ENCODE assay signal across 8 cellular contexts in genomic region chr12:133130038-133130807, GRCh38. TPM values are rescaled to one million over a fixed set of nuclear protein-coding genes. Genes with fewer than 3 reads are reported as not detected.
DNase-seq lines count a peak whose midpoint lies in the region; ATAC-seq and TF ChIP-seq lines count a peak whose summit lies in the region.

ZNF10 (plus strand) TSS chr12:133130627; CDS start chr12:133144493, 13,866 bp downstream.
ZNF891 (minus strand) TSS chr12:133130274; CDS start chr12:133121918, 8,356 bp downstream.

- H2AFZ ChIP-seq in fibroblast of lung (ENCODE audit: low read length), result peak within 1 kb of the TSS; percentile 96

- H3K4me3 Mint-ChIP-seq in naive thymus-derived CD4-positive, alpha-beta T cell, result peak within 1 kb of the TSS; percentile 90 to 99 (median 94)
- peak within 1 kb of the TSS; percentile 98 for H3K4me3 Mint-ChIP-seq in stimulated activated memory B cell treated with anti-CD40 and anti-IgM and Interleukin-4, amounts not matched to agents 10 μg/mL and 1 μg/mL and 100 μg/mL, for 72 hours

- H3K4me3 ChIP-seq in Peyer's patch, result peak within 1 kb of the TSS; percentile 77 to 96 (median 82)
- peak within 1 kb of the TSS; percentile 59 to 96 (median 80) for H3K4me3 ChIP-seq in fibroblast of lung (replicated peaks in 1 of 4; ENCODE audit: control extremely low read depth in 1 of 4, insufficient read depth in 1 of 4, low read depth in 3 of 4, low read length in 4 of 4)
- peak within 1 kb of the TSS; percentile 62 for H3K4me3 ChIP-seq in naive thymus-derived CD4-positive, alpha-beta T cell (ENCODE audit: low read length)

- ATAC-seq in GM21717 (IDR thresholded peaks at IDR 0.05; ENCODE audit: unreplicated experiment), result peak; percentile 88
- ATAC-seq in naive thymus-derived CD4-positive, alpha-beta T cell, result peak; percentile 93
- peak; percentile 97 for ATAC-seq in stimulated activated memory B cell treated with anti-CD40 and anti-IgM and Interleukin-4, amounts not matched to agents 10 μg/mL and 1 μg/mL and 100 μg/mL, for 72 hours

- POLR2A ChIA-PET in naive thymus-derived CD4-positive, alpha-beta T cell (lab: Charles Lee), result interaction anchor here (0.6 to 3.4 kb wide), 10 partner anchors 10 to 355 kb away, joined by 3 to 23 read pairs (median 4); partner anchors contain the start of genes ZNF140, ZNF26 and ZNF84

- peaks cover 14 to 100% (median 60%) of the 10 kb centered on the region in 11 donors for H3K9me3 Mint-ChIP-seq in naive thymus-derived CD4-positive, alpha-beta T cell
- peaks cover 23% of the 10 kb centered on the region for H3K9me3 Mint-ChIP-seq in stimulated activated memory B cell treated with anti-CD40 and anti-IgM and Interleukin-4, amounts not matched to agents 10 μg/mL and 1 μg/mL and 100 μg/mL, for 72 hours

- H3K9me3 ChIP-seq in Peyer's patch (peaks cover 0 to 59% (median 16%) of the 10 kb centered on the region in 4 donors), fibroblast of lung (ENCODE audit: control insufficient read depth, insufficient read depth, low read depth, low read length) (no peaks in the 10 kb centered on the region)
- H3K9me3 ChIP-seq in naive thymus-derived CD4-positive, alpha-beta T cell (ENCODE audit: control insufficient read depth in 2 of 3, low read length in 3 of 3), result peaks cover 5 to 68% (median 14%) of the 10 kb centered on the region in 3 experiments

- CTCF ChIA-PET in naive thymus-derived CD4-positive, alpha-beta T cell (lab: Charles Lee), result no interaction called here

- peaks cover 15 to 51% (median 27%) of the 10 kb centered on the region in 7 donors for H3K4me1 Mint-ChIP-seq in naive thymus-derived CD4-positive, alpha-beta T cell
- H3K4me1 Mint-ChIP-seq in stimulated activated memory B cell treated with anti-CD40 and anti-IgM and Interleukin-4, amounts not matched to agents 10 μg/mL and 1 μg/mL and 100 μg/mL, for 72 hours, result peaks cover 25% of the 10 kb centered on the region

- H3K36me3 ChIP-seq in Peyer's patch, result peaks cover 0 to 34% (median 0%) of the 10 kb centered on the region in 3 donors
- H3K36me3 ChIP-seq in fibroblast of lung (ENCODE audit: control insufficient read depth, insufficient read depth, low read length), result no peaks in the 10 kb centered on the region
- H3K36me3 ChIP-seq in naive thymus-derived CD4-positive, alpha-beta T cell (ENCODE audit: control insufficient read depth in 2 of 3, insufficient read depth in 3 of 3, low read length in 3 of 3), result peaks cover 3 to 48% (median 3%) of the 10 kb centered on the region in 3 experiments

- peak within 1 kb of the TSS; percentile 72 for H3K9ac ChIP-seq in fibroblast of lung (ENCODE audit: insufficient read depth, low read length)

- peak within 1 kb of the TSS; percentile 71 for H3K4me2 ChIP-seq in fibroblast of lung (ENCODE audit: extremely low read depth, insufficient read depth, low read length)

- H3K27ac Mint-ChIP-seq in naive thymus-derived CD4-positive, alpha-beta T cell, result peak within 1 kb of the TSS; percentile 97 to 100 (median 99)
- H3K27ac Mint-ChIP-seq in stimulated activated memory B cell treated with anti-CD40 and anti-IgM and Interleukin-4, amounts not matched to agents 10 μg/mL and 1 μg/mL and 100 μg/mL, for 72 hours, result peak within 1 kb of the TSS; percentile 99

- peak; percentile 65 to 81 for TF ChIP-seq POLR2A in Peyer's patch (IDR thresholded peaks at IDR 0.05)

- in situ Hi-C loops in KBM-7 (cut with MboI; ENCODE audit: low pct_unique_long_range_greater_than_20kb, low sequenced_read_pairs), result no loop called here

- DNase-seq in DMS53 treated with DMSO at 0.1 percent for 48 hours (lab: John Stamatoyannopoulos, UW; ENCODE audit: unreplicated experiment), result peak; percentile 87
- peak; percentile 96 for DNase-seq in KBM-7
- DNase-seq in Peyer's patch, result peak; percentile 95 to 98 (median 98)
- DNase-seq in activated T-helper 1 cell treated with anti-CD3 and anti-CD28 coated beads, Interleukin-2, amount 50 U/mL, for 16 hours (ENCODE audit: low read depth in 1 of 2, low spot score in 1 of 2), result peak; percentile 93 to 96
- DNase-seq in fibroblast of lung (ENCODE audit: low read depth in 2 of 2), result peak; percentile 96 to 97
- DNase-seq in naive thymus-derived CD4-positive, alpha-beta T cell, result peak; percentile 96 to 99 (median 98)

- H3K4me1 ChIP-seq in Peyer's patch, result peaks cover 0 to 7% (median 0%) of the 10 kb centered on the region in 4 donors
- no peaks in the 10 kb centered on the region for H3K4me1 ChIP-seq in fibroblast of lung (ENCODE audit: control insufficient read depth, extremely low read depth, insufficient read depth, low read length)
- peaks cover 0 to 7% of the 10 kb centered on the region in 2 donors for H3K4me1 ChIP-seq in naive thymus-derived CD4-positive, alpha-beta T cell (ENCODE audit: control insufficient read depth in 2 of 2, insufficient read depth in 2 of 2, low read length in 2 of 2)

- H3K36me3 Mint-ChIP-seq in naive thymus-derived CD4-positive, alpha-beta T cell, result peaks cover 22 to 68% (median 65%) of the 10 kb centered on the region in 5 donors
- peaks cover 65% of the 10 kb centered on the region for H3K36me3 Mint-ChIP-seq in stimulated activated memory B cell treated with anti-CD40 and anti-IgM and Interleukin-4, amounts not matched to agents 10 μg/mL and 1 μg/mL and 100 μg/mL, for 72 hours

- intact Hi-C loops in naive thymus-derived CD4-positive, alpha-beta T cell (cut with micrococcal nuclease), result loop anchor here (1.0 to 5.0 kb wide), 11 partner anchors 50 to 368 kb away; partner anchors contain the start of genes CHFR (in 2 of the 2), ZNF140 (in 2 of the 2), ZNF26 (in 2 of the 2) and ZNF268 (in 2 of the 2)

- H3K27me3 Mint-ChIP-seq in naive thymus-derived CD4-positive, alpha-beta T cell, result no peaks in the 10 kb centered on the region
- H3K27me3 Mint-ChIP-seq in stimulated activated memory B cell treated with anti-CD40 and anti-IgM and Interleukin-4, amounts not matched to agents 10 μg/mL and 1 μg/mL and 100 μg/mL, for 72 hours, result no peaks in the 10 kb centered on the region

- H3K27ac ChIP-seq in Peyer's patch, result peak within 1 kb of the TSS; percentile 95 to 98 (median 98)
- peak within 1 kb of the TSS; percentile 98 for H3K27ac ChIP-seq in fibroblast of lung (ENCODE audit: insufficient read depth, low read length)
- H3K27ac ChIP-seq in naive thymus-derived CD4-positive, alpha-beta T cell (ENCODE audit: low read depth, low read length), result peak within 1 kb of the TSS; percentile 98

- H3K79me2 ChIP-seq in fibroblast of lung (ENCODE audit: control insufficient read depth, insufficient read depth, low read length), result no peaks in the 10 kb centered on the region

- TF ChIP-seq CTCF in Peyer's patch (IDR thresholded peaks at IDR 0.05), result no peak
- no peak for TF ChIP-seq CTCF in fibroblast of lung (conservative IDR thresholded peaks at IDR 0.05 in 1 of 2, IDR thresholded peaks at IDR 0.05 in 1 of 2; ENCODE audit: low read depth in 1 of 2, low read length in 2 of 2)

- no peaks in the 10 kb centered on the region for H3K27me3 ChIP-seq in Peyer's patch
- no peaks in the 10 kb centered on the region for H3K27me3 ChIP-seq in fibroblast of lung (ENCODE audit: control insufficient read depth, insufficient read depth, low read length)
- H3K27me3 ChIP-seq in naive thymus-derived CD4-positive, alpha-beta T cell (ENCODE audit: control insufficient read depth in 2 of 2, insufficient read depth in 2 of 2, low read length in 2 of 2), result no peaks in the 10 kb centered on the region

- no peaks in the 10 kb centered on the region for H4K20me1 ChIP-seq in fibroblast of lung (ENCODE audit: control insufficient read depth, extremely low read depth, insufficient read depth, low read length)

RNA-seq across cellular contexts. Expression of gene ZNF10, which starts in this region (rescaled TPM):
- total RNA-seq in Peyer's patch (10 to 100 TPM in 2 of 4 donors, 1 to 10 TPM in 2; 5.8 to 28.1 (median 11.0) TPM), fibroblast of lung (9.2 and 12.1 TPM in 2 replicates)
- polyA plus RNA-seq in fibroblast of lung, result 2.7 and 3.7 TPM in 2 replicates
- polyA plus RNA-seq in fibroblast of lung (2012), result 2.0 and 3.4 TPM in 2 replicates
- polyA minus RNA-seq in fibroblast of lung (ENCODE audit: low replicate concordance), result 5.0 and 5.9 TPM in 2 replicates
- total RNA-seq in naive thymus-derived CD4-positive, alpha-beta T cell, result 10 to 100 TPM in 4 of 5 experiments, 1 to 10 TPM in 1; 5.2 to 35.0 (median 29.2) TPM
- 10 to 100 TPM; 13.7 to 14.5 TPM for polyA plus RNA-seq in naive thymus-derived CD4-positive, alpha-beta T cell

RNA-seq across cellular contexts. Expression of gene ZNF891, which starts in this region (rescaled TPM):
- 1 to 10 TPM; 2.3 to 5.0 (median 3.5) TPM for total RNA-seq in Peyer's patch
- 1.0 and 1.2 TPM in 2 replicates for total RNA-seq in fibroblast of lung
- polyA plus RNA-seq in fibroblast of lung, result 0.27 and 0.52 TPM in 2 replicates
- polyA plus RNA-seq in fibroblast of lung (2012), result 0.18 and 0.34 TPM in 2 replicates
- 0.12 and 0.30 TPM in 2 replicates for polyA minus RNA-seq in fibroblast of lung (ENCODE audit: low replicate concordance)
- total RNA-seq in naive thymus-derived CD4-positive, alpha-beta T cell, result 1 to 10 TPM; 2.4 to 7.9 (median 6.6) TPM
- polyA plus RNA-seq in naive thymus-derived CD4-positive, alpha-beta T cell, result under 1 TPM; 0.56 to 0.89 TPM

Comparison
In these comparisons a context has a peak if more than half of its experiments do, and no peak if none do; other contexts are left out.
1. Peak in every context shown above with its lines: DNase-seq, ATAC-seq, H3K4me3 ChIP-seq and H3K27ac ChIP-seq.